In genomic region chr9:137578518-137579258, GRCh38 we compare ENCODE assay signal across 8 cellular contexts. TPM values are rescaled to one million over a fixed set of nuclear protein-coding genes. Genes with fewer than 3 reads are reported as not detected.
DNase-seq lines count a peak whose midpoint lies in the region; ATAC-seq and TF ChIP-seq lines count a peak whose summit lies in the region.

TSS of gene DPH7 (minus strand) at chr9:137578925. CDS start at chr9:137578777, 148 bp downstream.

- peak; percentile 94 for TF ChIP-seq CTCF in CD14-positive monocyte (IDR thresholded peaks at IDR 0.05)
- TF ChIP-seq CTCF in right lobe of liver (IDR thresholded peaks at IDR 0.05) = peak; percentile 96 to 99 (median 98)

- peaks cover 47 to 49% of the 10 kb centered on the region in 2 donors for H3K36me3 Mint-ChIP-seq in CD14-positive monocyte

- 0% methylated on average over 27 of the region's 82 CpGs for WGBS in right lobe of liver (ENCODE audit: insufficient coverage, low coverage, low lambda C conversion rate, missing lambda C conversion rate)

- no peaks in the 10 kb centered on the region for H3K9me3 ChIP-seq in right lobe of liver

- H3K4me1 ChIP-seq in right lobe of liver = peaks cover 0 to 29% (median 5%) of the 10 kb centered on the region in 4 donors

- TF ChIP-seq POLR2A in right lobe of liver (IDR thresholded peaks at IDR 0.05) = peak; percentile 76

- intact Hi-C loops in CD14-positive monocyte (cut with micrococcal nuclease) = loop anchor here (5.0 to 10.0 kb wide), 2 partner anchors 39 to 116 kb away; partner anchors contain the start of gene EHMT1 (in 2 of the 2)
- intact Hi-C loops in right lobe of liver (cut with DNase I) = no loop called here

- H3K9me3 Mint-ChIP-seq in CD14-positive monocyte = no peaks in the 10 kb centered on the region

- peaks cover 0 to 2% (median 0%) of the 10 kb centered on the region in 3 donors for H3K27me3 Mint-ChIP-seq in CD14-positive monocyte (ENCODE audit: low read depth in 3 of 3)

- peak within 1 kb of the TSS; percentile 19 to 85 (median 69) for H3K27ac Mint-ChIP-seq in CD14-positive monocyte

- peak within 1 kb of the TSS; percentile 80 to 89 for H3K4me3 Mint-ChIP-seq in CD14-positive monocyte

- peak within 1 kb of the TSS; percentile 51 to 56 (median 55) for H3K27ac ChIP-seq in right lobe of liver

- peak; percentile 92 for DNase-seq in CD14-positive monocyte (ENCODE audit: low spot score)
- DNase-seq in NCI-H69 (lab: John Stamatoyannopoulos, UW) = peak; percentile 97
- peak; percentile 93 to 94 for DNase-seq in activated CD4-positive, alpha-beta T cell treated with anti-CD3 and anti-CD28 coated beads, Interleukin-2, amount 50 U/mL, for 4 hours
- DNase-seq in dermis microvascular lymphatic vessel endothelial cell (ENCODE audit: low read depth in 2 of 2) = peak; percentile 71 to 93
- peak; percentile 97 to 98 (median 97) for DNase-seq in right lobe of liver
- DNase-seq in stimulated activated CD4-positive, alpha-beta T cell treated with anti-CD3 and anti-CD28 coated beads, Interleukin-4, amount 100 ng/mL, for 4 hours = peak; percentile 90 to 98

- peak; percentile 79 for ATAC-seq in GM19328 (IDR thresholded peaks at IDR 0.05; ENCODE audit: unreplicated experiment)
- peak; percentile 88 for ATAC-seq in HG03520 (IDR thresholded peaks at IDR 0.05; ENCODE audit: unreplicated experiment)
- ATAC-seq in right lobe of liver = peak; percentile 95 to 99 (median 98)

- peak within 1 kb of the TSS; percentile 96 to 97 (median 96) for H3K4me3 ChIP-seq in right lobe of liver

- peaks cover 0 to 26% (median 6%) of the 10 kb centered on the region in 4 donors for H3K36me3 ChIP-seq in right lobe of liver

- peaks cover 30% of the 10 kb centered on the region for H3K4me1 Mint-ChIP-seq in CD14-positive monocyte

- H3K27me3 ChIP-seq in right lobe of liver = no peaks in the 10 kb centered on the region

RNA-seq across cellular contexts. Expression of gene DPH7, which starts in this region (rescaled TPM):
- 10 to 100 TPM; 13.1 to 14.2 TPM for polyA plus RNA-seq in CD14-positive monocyte
- 15.5 and 20.4 TPM in 2 replicates for total RNA-seq in dermis microvascular lymphatic vessel endothelial cell
- total RNA-seq in right lobe of liver = 10 to 100 TPM in 5 of 6 experiments, 1 to 10 TPM in 1; 9.2 to 17.8 (median 11.8) TPM

Comparison
In these comparisons a context has a peak if more than half of its experiments do, and no peak if none do; other contexts are left out.
1. Peak in every context shown above with its lines: DNase-seq, ATAC-seq, H3K4me3 ChIP-seq and H3K27ac ChIP-seq.
2. intact Hi-C loops: an anchor here in CD14-positive monocyte (5.0 to 10.0 kb wide); none called in right lobe of liver.